ENCODE assay signal across 11 cellular contexts in the genomic region with DNA sequence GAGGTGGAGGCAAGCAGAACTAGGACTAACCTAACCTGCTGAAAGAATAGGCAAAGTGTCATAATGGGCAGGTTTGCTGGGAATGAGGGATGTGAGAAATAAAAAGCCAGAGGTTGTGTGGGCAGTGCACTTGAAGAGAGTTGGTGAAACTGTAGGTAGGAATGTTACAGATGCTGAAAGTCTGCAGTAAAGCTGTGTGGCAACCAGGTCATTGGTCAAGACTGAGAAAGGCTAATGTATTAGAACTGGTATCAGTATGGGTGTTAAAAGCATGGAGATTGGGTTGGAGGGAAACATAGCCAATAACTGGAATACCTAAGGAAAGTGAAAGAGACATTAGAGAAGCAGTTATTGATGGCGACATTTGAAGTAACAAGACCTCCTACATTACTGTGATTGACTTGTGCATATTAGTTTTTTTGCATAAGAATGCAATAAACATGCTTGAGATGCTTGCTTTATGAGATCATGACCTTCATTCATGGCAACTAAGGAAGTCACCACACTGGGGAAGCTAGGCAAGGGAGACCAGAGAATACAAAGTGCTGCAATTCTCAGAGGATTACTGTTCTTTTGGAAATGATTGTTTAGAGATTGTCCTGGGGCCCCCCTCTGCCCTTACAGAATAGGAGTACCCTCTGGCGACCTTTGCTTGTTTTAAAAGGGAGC. TPM values are rescaled to one million over a fixed set of nuclear protein-coding genes. Genes with fewer than 3 reads are reported as not detected.
DNase-seq lines count a peak whose midpoint lies in the region; ATAC-seq and TF ChIP-seq lines count a peak whose summit lies in the region.
"Had no signal": no experiment of that assay in that cellular context is flagged by ENCODE, and none has a peak within 500 bp of the region (broad histone marks: within the 10 kb centered on the region; RNA-seq: fewer than 3 reads in every experiment).

No MANE protein-coding gene starts in this region.

- H3K36me3 ChIP-seq in Caco-2 (ENCODE audit: control insufficient read depth, insufficient read depth, low read length), result no peaks in the 10 kb centered on the region
- H3K36me3 ChIP-seq in mesendoderm (ENCODE audit: control insufficient read depth, insufficient read depth, low read length), result no peaks in the 10 kb centered on the region

- peak overlapping the region; percentile 13 for H2BK15ac ChIP-seq in mesendoderm (replicated peaks; ENCODE audit: low read depth)

- CTCF ChIA-PET in Caco-2 (lab: Charles Lee), result interaction anchor here (2.2 kb wide), 1 partner anchor 11 kb away, joined by 6 read pairs; no protein-coding TSS in a partner anchor
- CTCF ChIA-PET in T-cell (lab: Charles Lee), result no interaction called here

- no peaks in the 10 kb centered on the region for H3K27me3 ChIP-seq in Caco-2 (replicated peaks; ENCODE audit: control insufficient read depth, insufficient read depth, low read length)
- H3K27me3 ChIP-seq in mesendoderm (ENCODE audit: insufficient read depth, low read length, poor library complexity), result no peaks in the 10 kb centered on the region

- no peak overlapping the region for H3K4me2 ChIP-seq in mesendoderm (ENCODE audit: low read length)

- peak overlapping the region; percentile 86 for H3K27ac ChIP-seq in mesendoderm (ENCODE audit: low read depth, low read length)

- intact Hi-C loops in Caco-2 (cut with micrococcal nuclease; ENCODE audit: unreplicated experiment), result loop anchor here (1.0 kb wide), 2 partner anchors 10 to 16 kb away; no protein-coding TSS in a partner anchor

- H3K56ac ChIP-seq in mesendoderm (ENCODE audit: low read length), result peak overlapping the region; percentile 68

- peak overlapping the region; percentile 31 for H2AK5ac ChIP-seq in mesendoderm (ENCODE audit: low read length)

- peaks cover 39% of the 10 kb centered on the region for H3K79me2 ChIP-seq in mesendoderm (ENCODE audit: control insufficient read depth, insufficient read depth, low read length)

- no peak overlapping the region for H2BK120ac ChIP-seq in mesendoderm (ENCODE audit: low read depth, low read length)

- POLR2A ChIA-PET in Caco-2 (lab: Charles Lee) (interaction anchor here (1.3 kb wide), 1 partner anchor 11 kb away, joined by 5 read pairs; no protein-coding TSS in a partner anchor), T-cell (lab: Charles Lee) (no interaction called here)

- TF ChIP-seq CTCF in Caco-2 (IDR thresholded peaks at IDR 0.05; ENCODE audit: insufficient read depth in 1 of 2, low read depth in 1 of 2, low read length in 1 of 2, severe bottlenecking in 1 of 2, unreplicated experiment in 1 of 2), result no peak

- H3K9me3 Mint-ChIP-seq in Caco-2 (ENCODE audit: unreplicated experiment) (no peaks in the 10 kb centered on the region), T-cell (peaks cover 0 to 11% (median 5%) of the 10 kb centered on the region in 3 donors)
- H3K9me3 Mint-ChIP-seq: activated T-helper 2 cell treated with anti-CD3 and anti-CD28 coated beads, Interferon-gamma antibody, Interleukin-2, Interleukin-4, amounts not matched to agents 10 μg/mL and 5 μg/mL and 100 μg/mL, durations not matched to agents 14 hours and 24 hours and 36 hours had no signal

- peaks cover 31% of the 10 kb centered on the region for H3K4me1 ChIP-seq in Caco-2
- H3K4me1 ChIP-seq in mesendoderm (ENCODE audit: control insufficient read depth, low read depth, low read length), result peaks cover 16% of the 10 kb centered on the region

- H3K36me3 Mint-ChIP-seq in Caco-2 (ENCODE audit: insufficient read depth, unreplicated experiment) (no peaks in the 10 kb centered on the region), T-cell (no peaks in the 10 kb centered on the region)

- WGBS in mesendoderm (ENCODE audit: extremely low coverage, insufficient coverage, low lambda C conversion rate), result no CpG with 5 or more reads among the region's 2 CpGs

- H3K4me1 Mint-ChIP-seq in Caco-2 (ENCODE audit: low read depth, unreplicated experiment) (peaks cover 38% of the 10 kb centered on the region), T-cell (no peaks in the 10 kb centered on the region)
- H3K4me1 Mint-ChIP-seq: activated B cell treated with CpG ODN at 0.5 μM for 24 hours had no signal

- DNase-seq in Caco-2, result peak; percentile 60 to 61
- DNase-seq in M059J (ENCODE audit: low read depth), result peak; percentile 86
- peak; percentile 63 for DNase-seq in dermis blood vessel endothelial cell
- DNase-seq in mesendoderm, result peak; percentile 98
- DNase-seq in NCI-H2171 (lab: John Stamatoyannopoulos, UW), result no peak
- DNase-seq in NCI-H2196 treated with DMSO at 0.1 percent for 48 hours (lab: John Stamatoyannopoulos, UW; ENCODE audit: unreplicated experiment), result no peak
- DNase-seq in T-cell, result no peak
- DNase-seq in DMS153 treated with DMSO at 0.1 percent for 48 hours (lab: John Stamatoyannopoulos, UW; ENCODE audit: unreplicated experiment), result no peak
- DNase-seq: activated B cell treated with CpG ODN at 0.5 μM for 24 hours, NCI-H1092 had no signal

- peak overlapping the region; percentile 61 for H3K18ac ChIP-seq in mesendoderm (ENCODE audit: low read length)

- H3K4me3 ChIP-seq in Caco-2 (ENCODE audit: low read depth, low read length) (no peak overlapping the region), mesendoderm (ENCODE audit: low read length) (no peak overlapping the region)

- H3K27ac Mint-ChIP-seq in Caco-2 (ENCODE audit: unreplicated experiment), result peak overlapping the region; percentile 41
- H3K27ac Mint-ChIP-seq in T-cell, result no peak overlapping the region
- H3K27ac Mint-ChIP-seq: activated B cell treated with CpG ODN at 0.5 μM for 24 hours; activated T-helper 2 cell treated with anti-CD3 and anti-CD28 coated beads, Interferon-gamma antibody, Interleukin-2, Interleukin-4, amounts not matched to agents 10 μg/mL and 5 μg/mL and 100 μg/mL, durations not matched to agents 14 hours and 24 hours and 36 hours had no signal

- H3K23ac ChIP-seq in mesendoderm (ENCODE audit: low read length), result no peak overlapping the region

- H3K4me3 Mint-ChIP-seq in Caco-2 (ENCODE audit: unreplicated experiment) (peak overlapping the region; percentile 22), T-cell (no peak overlapping the region)
- H3K4me3 Mint-ChIP-seq: activated B cell treated with CpG ODN at 0.5 μM for 24 hours had no signal

- H4K5ac ChIP-seq in mesendoderm (ENCODE audit: low read length), result no peak overlapping the region

- no peak overlapping the region for H3K9ac ChIP-seq in mesendoderm (ENCODE audit: low read length)

- no peak overlapping the region for H4K8ac ChIP-seq in mesendoderm (ENCODE audit: low read depth, low read length)

- H2BK5ac ChIP-seq in mesendoderm (ENCODE audit: low read length), result peak overlapping the region; percentile 83

- H3K9me3 ChIP-seq in Caco-2, result no peaks in the 10 kb centered on the region

- no TSS peak for BruUV-seq in Caco-2 (replicated peaks; lab: Mats Ljungman, UMichigan)

- peaks cover 2% of the 10 kb centered on the region for H3K79me1 ChIP-seq in mesendoderm (ENCODE audit: low read length)

- no peak for ATAC-seq in T-cell (replicated peaks in 1 of 4)

- H3K4ac ChIP-seq in mesendoderm (ENCODE audit: low read depth, low read length), result peak overlapping the region; percentile 55

- no peaks in the 10 kb centered on the region for H3K27me3 Mint-ChIP-seq in Caco-2 (ENCODE audit: insufficient read depth, unreplicated experiment)
- no peaks in the 10 kb centered on the region for H3K27me3 Mint-ChIP-seq in T-cell
- H3K27me3 Mint-ChIP-seq: activated B cell treated with CpG ODN at 0.5 μM for 24 hours had no signal

RNA-seq across cellular contexts. Expression of gene GULP1, which starts 11.8 kb away (rescaled TPM):
- total RNA-seq in Caco-2 (2022) (32.4 and 33.0 TPM in 2 replicates), dermis blood vessel endothelial cell (15.7 and 17.2 TPM in 2 replicates), T-cell (under 1 TPM in 3 of 5 donors, not detected in 2; 0.13 to 0.47 (median 0.13) TPM)
- total RNA-seq in M059J (2014; rRNA removed; shearing (Covaris generic)), result 98.9 and 126 TPM in 2 replicates
- 69.6 TPM for polyA plus RNA-seq in mesendoderm (2013, experiment 1 of 2)
- 72.0 TPM for polyA plus RNA-seq in mesendoderm (2013, experiment 2 of 2)
- total RNA-seq: activated B cell treated with CpG ODN at 0.5 μM for 24 hours; activated T-helper 2 cell treated with anti-CD3 and anti-CD28 coated beads, Interferon-gamma antibody, Interleukin-2, Interleukin-4, amounts not matched to agents 10 μg/mL and 5 μg/mL and 100 μg/mL, durations not matched to agents 14 hours and 24 hours and 36 hours had no signal

Comparison
In these comparisons a context has a peak if more than half of its experiments do, and no peak if none do; other contexts are left out.
1. DNase-seq: peak in Caco-2 (2 of 2), M059J (single experiment), dermis blood vessel endothelial cell (single experiment) and mesendoderm (single experiment); none in NCI-H2171 (single experiment), NCI-H2196 treated with DMSO at 0.1 percent for 48 hours (single experiment), T-cell (0 of 34) and DMS153 treated with DMSO at 0.1 percent for 48 hours (single experiment).
2. RNA of gene GULP1, which starts 11.8 kb away (total RNA-seq): 98.9 to 126 TPM in M059J, 32.4 to 33.0 TPM in Caco-2 and 15.7 to 17.2 TPM in dermis blood vessel endothelial cell; 0.13 to 0.47 TPM in T-cell; every median in the first group is over 10 times any median in the second.